ENCODE assay signal across 1 cellular context in genomic region chr2:172232638-172233253, GRCh38.
TF ChIP-seq lines count a peak whose summit lies in the region.

No MANE protein-coding gene starts in this region.

TF ChIP-seq in GM23338, 12 proteins besides CTCF, POLR2A, EP300 and RAD21 (continued from another document):
- TF ChIP-seq ZNF462 (CRISPR knock-in tag; IDR thresholded peaks at IDR 0.05) = no peak
- no peak for TF ChIP-seq ZNF114 (CRISPR knock-in tag; IDR thresholded peaks at IDR 0.05)
- no peak for TF ChIP-seq ZNF331 (CRISPR knock-in tag; IDR thresholded peaks at IDR 0.05; ENCODE audit: low read depth)
- TF ChIP-seq REST (IDR thresholded peaks at IDR 0.05; ENCODE audit: unreplicated experiment) = no peak
- TF ChIP-seq CREB1 (CRISPR knock-in tag; IDR thresholded peaks at IDR 0.05; ENCODE audit: low read depth) = no peak
- TF ChIP-seq JUNB (IDR thresholded peaks at IDR 0.05; ENCODE audit: unreplicated experiment) = no peak
- TF ChIP-seq POLR2AphosphoS5 (IDR thresholded peaks at IDR 0.05; ENCODE audit: low read depth) = no peak
